ENCODE assay signal across 22 cellular contexts in genomic region chr6:37068523-37069270, GRCh38.
DNase-seq lines count a peak whose midpoint lies in the region; ATAC-seq, FAIRE-seq and TF ChIP-seq lines count a peak whose summit lies in the region.
"Had no signal": no experiment of that assay in that cellular context is flagged by ENCODE, and none has a peak within 500 bp of the region (broad histone marks: within the 10 kb centered on the region; RNA-seq: fewer than 3 reads in every experiment).

No MANE protein-coding gene starts in this region.

- POLR2A ChIA-PET in K562 (lab: Yijun Ruan, JAX) = interaction anchor here (0.6 to 0.9 kb wide), 5 partner anchors 22 to 107 kb away, joined by 3 to 4 read pairs (median 4); no protein-coding TSS in a partner anchor

- H4K20me1 ChIP-seq in Loucy (ENCODE audit: insufficient read depth, low read length, poor library complexity, severe bottlenecking) (no peaks in the 10 kb centered on the region), K562 (replicated peaks; ENCODE audit: control insufficient read depth, insufficient read depth, low read length) (no peaks in the 10 kb centered on the region)

- DNase-seq in NCI-H345 (lab: John Stamatoyannopoulos, UW) (peak; percentile 23), NCI-H345 treated with DMSO at 0.1 percent for 48 hours (lab: John Stamatoyannopoulos, UW; ENCODE audit: unreplicated experiment) (no peak), K562 (ENCODE audit: extremely low read depth in 1 of 4, low spot score in 3 of 4) (no peak), small intestine (peak; percentile 29), NCI-H748 (lab: John Stamatoyannopoulos, UW; ENCODE audit: unreplicated experiment) (no peak)
- DNase-seq: activated CD4-positive, alpha-beta T cell treated with anti-CD3 and anti-CD28 coated beads, Interleukin-2, amount 50 U/mL, for 4 hours; amniotic stem cell; cortex of kidney; GF-D8; GOT3; heart left ventricle; mucosa of descending colon; NCI-H1436 treated with DMSO at 0.1 percent for 48 hours; NCI-H526; OCI-M1; substantia nigra had no signal

- no peaks in the 10 kb centered on the region for H3K27me3 ChIP-seq in Loucy (ENCODE audit: insufficient read depth, low read length, poor library complexity, severe bottlenecking)
- no peaks in the 10 kb centered on the region for H3K27me3 ChIP-seq in K562 (ENCODE audit: control insufficient read depth in 2 of 2, insufficient read depth in 2 of 2, low read length in 2 of 2)
- H3K27me3 ChIP-seq in small intestine (ENCODE audit: control insufficient read depth in 2 of 2, insufficient read depth in 2 of 2, low read length in 2 of 2) = no peaks in the 10 kb centered on the region
- H3K27me3 ChIP-seq: heart left ventricle had no signal

- H3K9me3 ChIP-seq in Loucy (ENCODE audit: insufficient read depth, low read depth, low read length) (no peaks in the 10 kb centered on the region), K562 (replicated peaks; ENCODE audit: control insufficient read depth, insufficient read depth, low read depth, low read length) (no peaks in the 10 kb centered on the region), small intestine (ENCODE audit: control insufficient read depth, low read depth) (no peaks in the 10 kb centered on the region)
- H3K9me3 ChIP-seq: mucosa of descending colon had no signal

- H2AFZ ChIP-seq in Loucy (ENCODE audit: low read length) (peak overlapping the region; percentile 22; the same call in 1 of the 2 replicates), K562 (ENCODE audit: low read depth, low read length) (peak overlapping the region; percentile 40)

- no peak for TF ChIP-seq POLR2A in K562 (conservative IDR thresholded peaks at IDR 0.05)

- H3K9ac ChIP-seq in Loucy (ENCODE audit: low read depth, low read length, poor library complexity, severe bottlenecking) = peak overlapping the region; percentile 35
- H3K9ac ChIP-seq in K562 (ENCODE audit: insufficient read depth in 1 of 2, low read depth in 2 of 2, low read length in 2 of 2) = peak overlapping the region in 1 of 2 experiments; percentile 84; a peak in 2 of 4 replicates

- in situ Hi-C loops in K562 (cut with MboI) = no loop called here

- H3K9me1 ChIP-seq in K562 (ENCODE audit: control insufficient read depth, insufficient read depth, low read length) = no peaks in the 10 kb centered on the region

- CTCF ChIA-PET in K562 (lab: Yijun Ruan, JAX; ENCODE audit: low intra/inter-chr PET ratio) = no interaction called here

- 69% methylated on average over 17 of the region's 17 CpGs for WGBS in K562 (ENCODE audit: insufficient coverage, low coverage, missing lambda C conversion rate)
- WGBS in small intestine, 3 donors = 44 to 86% (median 77%) methylated on average over 17 of the region's 17 CpGs

- no peaks in the 10 kb centered on the region for H3K9me2 ChIP-seq in Loucy (replicated peaks; ENCODE audit: low read depth, low read length)

- H3K4me2 ChIP-seq in Loucy (ENCODE audit: low read depth, low read length, poor library complexity, severe bottlenecking) = peak overlapping the region; percentile 6
- H3K4me2 ChIP-seq in K562 (ENCODE audit: insufficient read depth, low read length) = no peak overlapping the region

- H3K4me1 ChIP-seq in Loucy (ENCODE audit: insufficient read depth, low read length, poor library complexity, severe bottlenecking) (peaks cover 26% of the 10 kb centered on the region), K562 (replicated peaks in 1 of 2; ENCODE audit: control insufficient read depth in 2 of 2, insufficient read depth in 2 of 2, low read length in 2 of 2) (peaks cover 6 to 13% of the 10 kb centered on the region in 2 experiments; a peak in 2 of 5 replicates), small intestine (ENCODE audit: control insufficient read depth in 2 of 2, insufficient read depth in 1 of 2, low read depth in 1 of 2, low read length in 1 of 2) (no peaks in the 10 kb centered on the region)

- no peak for TF ChIP-seq RAD21 in K562 (CRISPR knock-in tag; conservative IDR thresholded peaks at IDR 0.05 in 1 of 2, IDR thresholded peaks at IDR 0.05 in 1 of 2)

- no peaks in the 10 kb centered on the region for H3F3A ChIP-seq in Loucy (ENCODE audit: low read depth)

- no peak overlapping the region; the same call in 2 of the 3 replicates for H3K27ac ChIP-seq in K562 (ENCODE audit: extremely low read depth, low read depth, low read length)
- H3K27ac ChIP-seq in small intestine (ENCODE audit: low read depth in 1 of 2, low read length in 1 of 2) = no peak overlapping the region
- H3K27ac ChIP-seq: C4-2B, heart left ventricle had no signal

- TF ChIP-seq CTCF in Loucy (conservative IDR thresholded peaks at IDR 0.05; ENCODE audit: low read length) (no peak), K562 (IDR thresholded peaks at IDR 0.05 in 2 of 3, conservative IDR thresholded peaks at IDR 0.05 in 1 of 3; ENCODE audit: insufficient read depth in 2 of 3, low read depth in 1 of 3, low read length in 3 of 3) (no peak)

- TF ChIP-seq EP300 in K562 (IDR thresholded peaks at IDR 0.05; ENCODE audit: low read length) = no peak

- ATAC-seq in K562 (peak; percentile 6; the same call in 2 of the 3 replicates), GM21367 (IDR thresholded peaks at IDR 0.05; ENCODE audit: unreplicated experiment) (no peak), GM21529 (IDR thresholded peaks at IDR 0.05; ENCODE audit: unreplicated experiment) (no peak)
- ATAC-seq: mucosa of descending colon had no signal

- no peak for FAIRE-seq in K562 (lab: Jason Lieb, UNC)
- no peak for FAIRE-seq in small intestine (lab: Jason Lieb, UNC)
- FAIRE-seq: bronchial epithelial cell, urothelium cell line had no signal

- H3K36me3 ChIP-seq in Loucy (ENCODE audit: insufficient read depth, low read length) (no peaks in the 10 kb centered on the region), K562 (ENCODE audit: control insufficient read depth, insufficient read depth, low read length) (no peaks in the 10 kb centered on the region), small intestine (ENCODE audit: control insufficient read depth in 2 of 2, insufficient read depth in 2 of 2, low read length in 2 of 2) (no peaks in the 10 kb centered on the region)
- H3K36me3 ChIP-seq: heart left ventricle had no signal

- BruUV-seq in K562 (replicated peaks; lab: Mats Ljungman, UMichigan) = no TSS peak

- intact Hi-C loops in K562 (cut with micrococcal nuclease) = no loop called here

- H3K79me2 ChIP-seq in Loucy (ENCODE audit: insufficient read depth, low read length) (no peaks in the 10 kb centered on the region), K562 (ENCODE audit: control insufficient read depth, insufficient read depth, low read length) (no peaks in the 10 kb centered on the region)

- H3K4me3 ChIP-seq in Loucy (ENCODE audit: low read length, poor library complexity, severe bottlenecking) = no peak overlapping the region
- no peak overlapping the region for H3K4me3 ChIP-seq in K562
- H3K4me3 ChIP-seq in small intestine (ENCODE audit: low read depth in 1 of 2, low read length in 2 of 2) = no peak overlapping the region
- H3K4me3 ChIP-seq: heart left ventricle, mucosa of descending colon had no signal

TF ChIP-seq in K562, 482 proteins besides CTCF, POLR2A, EP300 and RAD21:
- no peak for TF ChIP-seq ZNF280A (IDR thresholded peaks at IDR 0.05; ENCODE audit: low read depth, partially characterized antibody)
- 0 out of 2 replicates have a peak, but pooled peaks have one; percentile 16 for TF ChIP-seq TFAP4 (CRISPR knock-in tag; IDR thresholded peaks at IDR 0.05; ENCODE audit: borderline replicate concordance)
- peak; percentile 15; the same call in 1 of the 2 replicates for TF ChIP-seq BHLHE40 (IDR thresholded peaks at IDR 0.05; ENCODE audit: low read length)

Comparison
In these comparisons a context has a peak if more than half of its experiments do, and no peak if none do; other contexts are left out.
1. DNase-seq: peak in NCI-H345 (single experiment) and small intestine (single experiment); none in NCI-H345 treated with DMSO at 0.1 percent for 48 hours (single experiment), K562 (0 of 4) and NCI-H748 (single experiment).